ENCODE assay signal across 1 cellular context in genomic region chr11:2690596-2691354, GRCh38.
TF ChIP-seq lines count a peak whose summit lies in the region.

No MANE protein-coding gene starts in this region.

TF ChIP-seq in HepG2, 621 proteins besides CTCF, POLR2A, EP300 and RAD21 (continues in another document):
- TF ChIP-seq, protein P1, sequence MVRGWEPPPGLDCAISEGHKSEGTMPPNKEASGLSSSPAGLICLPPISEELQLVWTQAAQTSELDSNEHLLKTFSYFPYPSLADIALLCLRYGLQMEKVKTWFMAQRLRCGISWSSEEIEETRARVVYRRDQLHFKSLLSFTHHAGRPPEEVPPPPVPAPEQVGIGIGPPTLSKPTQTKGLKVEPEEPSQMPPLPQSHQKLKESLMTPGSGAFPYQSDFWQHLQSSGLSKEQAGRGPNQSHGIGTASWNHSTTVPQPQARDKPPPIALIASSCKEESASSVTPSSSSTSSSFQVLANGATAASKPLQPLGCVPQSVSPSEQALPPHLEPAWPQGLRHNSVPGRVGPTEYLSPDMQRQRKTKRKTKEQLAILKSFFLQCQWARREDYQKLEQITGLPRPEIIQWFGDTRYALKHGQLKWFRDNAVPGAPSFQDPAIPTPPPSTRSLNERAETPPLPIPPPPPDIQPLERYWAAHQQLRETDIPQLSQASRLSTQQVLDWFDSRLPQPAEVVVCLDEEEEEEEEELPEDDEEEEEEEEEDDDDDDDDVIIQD (CRISPR knock-in tag; IDR thresholded peaks at IDR 0.05; ENCODE audit: low read depth), result no peak
- TF ChIP-seq ZSCAN25 (CRISPR knock-in tag; IDR thresholded peaks at IDR 0.05), result no peak
- TF ChIP-seq EED (CRISPR knock-in tag; IDR thresholded peaks at IDR 0.05), result no peak
- TF ChIP-seq, protein P2, sequence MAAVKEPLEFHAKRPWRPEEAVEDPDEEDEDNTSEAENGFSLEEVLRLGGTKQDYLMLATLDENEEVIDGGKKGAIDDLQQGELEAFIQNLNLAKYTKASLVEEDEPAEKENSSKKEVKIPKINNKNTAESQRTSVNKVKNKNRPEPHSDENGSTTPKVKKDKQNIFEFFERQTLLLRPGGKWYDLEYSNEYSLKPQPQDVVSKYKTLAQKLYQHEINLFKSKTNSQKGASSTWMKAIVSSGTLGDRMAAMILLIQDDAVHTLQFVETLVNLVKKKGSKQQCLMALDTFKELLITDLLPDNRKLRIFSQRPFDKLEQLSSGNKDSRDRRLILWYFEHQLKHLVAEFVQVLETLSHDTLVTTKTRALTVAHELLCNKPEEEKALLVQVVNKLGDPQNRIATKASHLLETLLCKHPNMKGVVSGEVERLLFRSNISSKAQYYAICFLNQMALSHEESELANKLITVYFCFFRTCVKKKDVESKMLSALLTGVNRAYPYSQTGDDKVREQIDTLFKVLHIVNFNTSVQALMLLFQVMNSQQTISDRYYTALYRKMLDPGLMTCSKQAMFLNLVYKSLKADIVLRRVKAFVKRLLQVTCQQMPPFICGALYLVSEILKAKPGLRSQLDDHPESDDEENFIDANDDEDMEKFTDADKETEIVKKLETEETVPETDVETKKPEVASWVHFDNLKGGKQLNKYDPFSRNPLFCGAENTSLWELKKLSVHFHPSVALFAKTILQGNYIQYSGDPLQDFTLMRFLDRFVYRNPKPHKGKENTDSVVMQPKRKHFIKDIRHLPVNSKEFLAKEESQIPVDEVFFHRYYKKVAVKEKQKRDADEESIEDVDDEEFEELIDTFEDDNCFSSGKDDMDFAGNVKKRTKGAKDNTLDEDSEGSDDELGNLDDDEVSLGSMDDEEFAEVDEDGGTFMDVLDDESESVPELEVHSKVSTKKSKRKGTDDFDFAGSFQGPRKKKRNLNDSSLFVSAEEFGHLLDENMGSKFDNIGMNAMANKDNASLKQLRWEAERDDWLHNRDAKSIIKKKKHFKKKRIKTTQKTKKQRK (IDR thresholded peaks at IDR 0.05; ENCODE audit: low read length), result no peak
- TF ChIP-seq ATAD3A (CRISPR knock-in tag; IDR thresholded peaks at IDR 0.05), result no peak
- TF ChIP-seq POLR2G (IDR thresholded peaks at IDR 0.05; ENCODE audit: low read depth, low read length), result 0 out of 2 replicates have a peak, but pooled peaks have one; percentile 14
- peak; percentile 86 for TF ChIP-seq ZNF770 (CRISPR knock-in tag; IDR thresholded peaks at IDR 0.05)
- TF ChIP-seq FLYWCH1 (CRISPR knock-in tag; IDR thresholded peaks at IDR 0.05), result no peak
- no peak for TF ChIP-seq YEATS2 (CRISPR knock-in tag; IDR thresholded peaks at IDR 0.05; ENCODE audit: borderline replicate concordance)
- no peak for TF ChIP-seq SNAPC4 (CRISPR knock-in tag; IDR thresholded peaks at IDR 0.05)
- TF ChIP-seq ZNF101 (CRISPR knock-in tag; IDR thresholded peaks at IDR 0.05; ENCODE audit: borderline replicate concordance, low read depth), result no peak
- TF ChIP-seq ZKSCAN5 (CRISPR knock-in tag; IDR thresholded peaks at IDR 0.05), result no peak
- TF ChIP-seq ZNF75D (CRISPR knock-in tag; IDR thresholded peaks at IDR 0.05; ENCODE audit: borderline replicate concordance), result no peak
- no peak for TF ChIP-seq HOXA5 (CRISPR knock-in tag; IDR thresholded peaks at IDR 0.05)
- no peak for TF ChIP-seq ZSCAN9 (CRISPR knock-in tag; IDR thresholded peaks at IDR 0.05; ENCODE audit: borderline replicate concordance)
- no peak for TF ChIP-seq ZSCAN30 (CRISPR knock-in tag; IDR thresholded peaks at IDR 0.05)
- TF ChIP-seq ZNF652 (CRISPR knock-in tag; IDR thresholded peaks at IDR 0.05; ENCODE audit: borderline replicate concordance, low read depth), result peak; percentile 94
- no peak for TF ChIP-seq ZNF619 (CRISPR knock-in tag; IDR thresholded peaks at IDR 0.05)
- no peak for TF ChIP-seq WIZ (CRISPR knock-in tag; IDR thresholded peaks at IDR 0.05)
- peak; percentile 52 for TF ChIP-seq ZNF768 (CRISPR knock-in tag; IDR thresholded peaks at IDR 0.05)
- TF ChIP-seq ZNF816 (CRISPR knock-in tag; IDR thresholded peaks at IDR 0.05; ENCODE audit: borderline replicate concordance), result no peak
- no peak for TF ChIP-seq ZNF335 (CRISPR knock-in tag; IDR thresholded peaks at IDR 0.05)
- TF ChIP-seq ZNF710 (CRISPR knock-in tag; IDR thresholded peaks at IDR 0.05; ENCODE audit: borderline replicate concordance), result no peak
- TF ChIP-seq DRAP1 (CRISPR knock-in tag; IDR thresholded peaks at IDR 0.05), result no peak
- no peak for TF ChIP-seq MTA1 (CRISPR knock-in tag; IDR thresholded peaks at IDR 0.05; ENCODE audit: borderline replicate concordance)
- no peak for TF ChIP-seq REST (IDR thresholded peaks at IDR 0.05; ENCODE audit: borderline replicate concordance in 1 of 2, low read depth in 1 of 2, low read length in 2 of 2)
- no peak for TF ChIP-seq ZNF549 (CRISPR knock-in tag; IDR thresholded peaks at IDR 0.05)
- no peak for TF ChIP-seq BHLHE40 (IDR thresholded peaks at IDR 0.05; ENCODE audit: low read length)
- no peak for TF ChIP-seq SIX4 (CRISPR knock-in tag; IDR thresholded peaks at IDR 0.05)
- no peak for TF ChIP-seq NR2F6 (IDR thresholded peaks at IDR 0.05)
- no peak for TF ChIP-seq NR2F6 (CRISPR knock-in tag; IDR thresholded peaks at IDR 0.05)
- TF ChIP-seq KLF12 (CRISPR knock-in tag; IDR thresholded peaks at IDR 0.05; ENCODE audit: borderline replicate concordance), result no peak
- TF ChIP-seq HNF4G (IDR thresholded peaks at IDR 0.05; ENCODE audit: borderline replicate concordance, low read depth, low read length), result peak; percentile 7; the same call in 1 of the 2 replicates
- TF ChIP-seq HNF4G (CRISPR knock-in tag; IDR thresholded peaks at IDR 0.05; ENCODE audit: borderline replicate concordance, low read depth), result no peak
- TF ChIP-seq DR1 (CRISPR knock-in tag; IDR thresholded peaks at IDR 0.05), result no peak
- TF ChIP-seq NBN (conservative IDR thresholded peaks at IDR 0.05), result no peak
- no peak for TF ChIP-seq MAFF (IDR thresholded peaks at IDR 0.05; ENCODE audit: low read depth, low read length)
- TF ChIP-seq KAT2B (IDR thresholded peaks at IDR 0.05; ENCODE audit: borderline replicate concordance, low read depth, low read length), result no peak
- no peak for TF ChIP-seq DNMT1 (CRISPR knock-in tag; IDR thresholded peaks at IDR 0.05)
- TF ChIP-seq IKZF1 (IDR thresholded peaks at IDR 0.05), result no peak
- no peak for TF ChIP-seq MAFK (conservative IDR thresholded peaks at IDR 0.05 in 1 of 2, IDR thresholded peaks at IDR 0.05 in 1 of 2; ENCODE audit: low read length in 2 of 2)
- TF ChIP-seq, protein P3, sequence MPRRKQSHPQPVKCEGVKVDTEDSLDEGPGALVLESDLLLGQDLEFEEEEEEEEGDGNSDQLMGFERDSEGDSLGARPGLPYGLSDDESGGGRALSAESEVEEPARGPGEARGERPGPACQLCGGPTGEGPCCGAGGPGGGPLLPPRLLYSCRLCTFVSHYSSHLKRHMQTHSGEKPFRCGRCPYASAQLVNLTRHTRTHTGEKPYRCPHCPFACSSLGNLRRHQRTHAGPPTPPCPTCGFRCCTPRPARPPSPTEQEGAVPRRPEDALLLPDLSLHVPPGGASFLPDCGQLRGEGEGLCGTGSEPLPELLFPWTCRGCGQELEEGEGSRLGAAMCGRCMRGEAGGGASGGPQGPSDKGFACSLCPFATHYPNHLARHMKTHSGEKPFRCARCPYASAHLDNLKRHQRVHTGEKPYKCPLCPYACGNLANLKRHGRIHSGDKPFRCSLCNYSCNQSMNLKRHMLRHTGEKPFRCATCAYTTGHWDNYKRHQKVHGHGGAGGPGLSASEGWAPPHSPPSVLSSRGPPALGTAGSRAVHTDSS (CRISPR knock-in tag; conservative IDR thresholded peaks at IDR 0.05), result no peak
- no peak for TF ChIP-seq NAIF1 (CRISPR knock-in tag; IDR thresholded peaks at IDR 0.05; ENCODE audit: borderline replicate concordance)
- no peak for TF ChIP-seq ZNF792 (CRISPR knock-in tag; IDR thresholded peaks at IDR 0.05)
- no peak for TF ChIP-seq ZNF557 (CRISPR knock-in tag; IDR thresholded peaks at IDR 0.05)
